Comparison of ENCODE assay signal across 20 cellular contexts in genomic region chr3:88440701-88441100, GRCh38.
A peak's percentile ranks its signal among the peaks of the same experiment; 100 is the strongest.
DNase-seq lines count a peak whose midpoint lies in the region; ATAC-seq and TF ChIP-seq lines count a peak whose summit lies in the region.
"Had no signal": no experiment of that assay in that cellular context is flagged by ENCODE, and none has a peak within 500 bp of the region (broad histone marks: within the 10 kb centered on the region; RNA-seq: fewer than 3 reads in every experiment).

No MANE protein-coding gene starts in this region.

- H3K4me3 Mint-ChIP-seq in WTC11 = no peak overlapping the region
- no peak overlapping the region for H3K4me3 Mint-ChIP-seq in naive thymus-derived CD4-positive, alpha-beta T cell
- H3K4me3 Mint-ChIP-seq: activated CD4-positive, alpha-beta T cell treated with anti-CD3 and anti-CD28 coated beads, Interleukin-2, amount 10 ng/mL, durations not matched to agents 24 days and 14 days; activated T-cell treated with anti-CD3 and anti-CD28 coated beads, Interleukin-2, amount 50 U/mL, for 4 hours; T-helper 1 cell treated with Interleukin-12 subunit alpha and Interleukin-12 subunit beta and Interleukin-4 antibody, amounts not matched to agents 30 μg/mL and 1 μg/mL, for 36 hours had no signal

- ATAC-seq in GM18511 (IDR thresholded peaks at IDR 0.05; ENCODE audit: unreplicated experiment) (peak; percentile 86), GM21381 (IDR thresholded peaks at IDR 0.05; ENCODE audit: unreplicated experiment) (peak; percentile 56), HG03135 (IDR thresholded peaks at IDR 0.05; ENCODE audit: unreplicated experiment) (peak; percentile 55), WTC11 (no peak)
- ATAC-seq in naive thymus-derived CD4-positive, alpha-beta T cell = no peak
- ATAC-seq: activated T-cell treated with anti-CD3 and anti-CD28 coated beads, Interleukin-2, amount 50 U/mL, for 4 hours; gastroesophageal sphincter; right lobe of liver had no signal

- DNase-seq in WTC11 (ENCODE audit: low spot score) (no peak), UCSD-AML1 (lab: John Stamatoyannopoulos, UW; ENCODE audit: unreplicated experiment) (no peak), HK-2 (ENCODE audit: unreplicated experiment) (no peak), dorsolateral prefrontal cortex (no peak)
- no peak for DNase-seq in naive thymus-derived CD4-positive, alpha-beta T cell
- DNase-seq: activated CD4-positive, alpha-beta T cell treated with anti-CD3 and anti-CD28 coated beads, Interleukin-2, amount 10 ng/mL, durations not matched to agents 24 days and 14 days; activated T-cell treated with anti-CD3 and anti-CD28 coated beads, Interleukin-2, amount 50 U/mL, for 4 hours; adrenal gland; BE2C; DMS79 treated with DMSO at 0.1 percent for 48 hours; NCI-H2107; NCI-H748 treated with DMSO at 0.1 percent for 48 hours; right lobe of liver; stimulated activated CD8-positive, alpha-beta memory T cell treated with anti-CD3 and anti-CD28 coated beads, Interleukin-4, amount 100 ng/mL, for 48 hours; thyroid gland had no signal

- H3K27ac Mint-ChIP-seq in WTC11 = 0 out of 2 replicates have a peak overlapping the region, but pooled peaks have one; percentile 13
- H3K27ac Mint-ChIP-seq in naive thymus-derived CD4-positive, alpha-beta T cell = no peak overlapping the region
- H3K27ac Mint-ChIP-seq: activated CD4-positive, alpha-beta T cell treated with anti-CD3 and anti-CD28 coated beads, Interleukin-2, amount 10 ng/mL, durations not matched to agents 24 days and 14 days; T-helper 1 cell treated with Interleukin-12 subunit alpha and Interleukin-12 subunit beta and Interleukin-4 antibody, amounts not matched to agents 30 μg/mL and 1 μg/mL, for 36 hours had no signal

- no peak overlapping the region for H3K4me3 ChIP-seq in naive thymus-derived CD4-positive, alpha-beta T cell (ENCODE audit: low read length)
- H3K4me3 ChIP-seq in dorsolateral prefrontal cortex = no peak overlapping the region
- H3K4me3 ChIP-seq: adrenal gland, gastroesophageal sphincter, right lobe of liver, thyroid gland had no signal

- POLR2A ChIA-PET in WTC11 (lab: Charles Lee) = no interaction called here
- POLR2A ChIA-PET in naive thymus-derived CD4-positive, alpha-beta T cell (lab: Charles Lee) = no interaction called here

- no peaks in the 10 kb centered on the region for H3K27me3 Mint-ChIP-seq in WTC11 (ENCODE audit: low read depth)
- no peaks in the 10 kb centered on the region for H3K27me3 Mint-ChIP-seq in naive thymus-derived CD4-positive, alpha-beta T cell

- no peaks in the 10 kb centered on the region for H3K9me3 Mint-ChIP-seq in WTC11
- peaks cover 0 to 7% (median 0%) of the 10 kb centered on the region in 11 donors for H3K9me3 Mint-ChIP-seq in naive thymus-derived CD4-positive, alpha-beta T cell
- H3K9me3 Mint-ChIP-seq: activated CD4-positive, alpha-beta T cell treated with anti-CD3 and anti-CD28 coated beads, Interleukin-2, amount 10 ng/mL, durations not matched to agents 24 days and 14 days; T-helper 1 cell treated with Interleukin-12 subunit alpha and Interleukin-12 subunit beta and Interleukin-4 antibody, amounts not matched to agents 30 μg/mL and 1 μg/mL, for 36 hours had no signal

- H3K9me3 ChIP-seq in naive thymus-derived CD4-positive, alpha-beta T cell (ENCODE audit: control insufficient read depth in 2 of 3, low read length in 3 of 3) = no peaks in the 10 kb centered on the region
- H3K9me3 ChIP-seq: adrenal gland, BE2C, gastroesophageal sphincter, right lobe of liver, thyroid gland had no signal

- no peaks in the 10 kb centered on the region for H3K27me3 ChIP-seq in naive thymus-derived CD4-positive, alpha-beta T cell (ENCODE audit: control insufficient read depth in 2 of 2, insufficient read depth in 2 of 2, low read length in 2 of 2)
- H3K27me3 ChIP-seq in dorsolateral prefrontal cortex = no peaks in the 10 kb centered on the region
- H3K27me3 ChIP-seq: adrenal gland, BE2C, gastroesophageal sphincter, right lobe of liver, thyroid gland had no signal

- H3K27ac ChIP-seq in naive thymus-derived CD4-positive, alpha-beta T cell (ENCODE audit: low read depth, low read length) = no peak overlapping the region
- H3K27ac ChIP-seq in dorsolateral prefrontal cortex = no peak overlapping the region
- H3K27ac ChIP-seq: adrenal gland, gastroesophageal sphincter, right lobe of liver, thyroid gland had no signal

- H3K4me1 Mint-ChIP-seq in WTC11 = peaks cover 15% of the 10 kb centered on the region
- H3K4me1 Mint-ChIP-seq in naive thymus-derived CD4-positive, alpha-beta T cell = no peaks in the 10 kb centered on the region
- H3K4me1 Mint-ChIP-seq: activated CD4-positive, alpha-beta T cell treated with anti-CD3 and anti-CD28 coated beads, Interleukin-2, amount 10 ng/mL, durations not matched to agents 24 days and 14 days had no signal

- TF ChIP-seq CTCF in WTC11 (IDR thresholded peaks at IDR 0.05) (no peak), dorsolateral prefrontal cortex (IDR thresholded peaks at IDR 0.05 in 54 of 56, conservative IDR thresholded peaks at IDR 0.05 in 2 of 56; ENCODE audit: low read depth in 1 of 56, partially characterized antibody in 56 of 56) (no peak)

- no peaks in the 10 kb centered on the region for H3K36me3 Mint-ChIP-seq in WTC11
- no peaks in the 10 kb centered on the region for H3K36me3 Mint-ChIP-seq in naive thymus-derived CD4-positive, alpha-beta T cell

- H3K4me1 ChIP-seq in naive thymus-derived CD4-positive, alpha-beta T cell (ENCODE audit: control insufficient read depth in 2 of 2, insufficient read depth in 2 of 2, low read length in 2 of 2) = no peaks in the 10 kb centered on the region
- H3K4me1 ChIP-seq: adrenal gland, BE2C, gastroesophageal sphincter, right lobe of liver, thyroid gland had no signal

- intact Hi-C loops in naive thymus-derived CD4-positive, alpha-beta T cell (cut with micrococcal nuclease) = no loop called here
- intact Hi-C loops in dorsolateral prefrontal cortex (cut with DNase I) = no loop called here

- H3K36me3 ChIP-seq in naive thymus-derived CD4-positive, alpha-beta T cell (ENCODE audit: control insufficient read depth in 2 of 3, insufficient read depth in 3 of 3, low read length in 3 of 3) = no peaks in the 10 kb centered on the region
- H3K36me3 ChIP-seq: adrenal gland, BE2C, gastroesophageal sphincter, right lobe of liver, thyroid gland had no signal

- CTCF ChIA-PET in WTC11 (lab: Charles Lee) = no interaction called here
- CTCF ChIA-PET in naive thymus-derived CD4-positive, alpha-beta T cell (lab: Charles Lee) = no interaction called here

TF ChIP-seq in WTC11, 78 proteins besides CTCF, POLR2A, EP300 and RAD21 (continues in another document):
- TF ChIP-seq ATF6 (CRISPR knock-in tag; IDR thresholded peaks at IDR 0.05) = no peak
- no peak for TF ChIP-seq ZNF416 (CRISPR knock-in tag; IDR thresholded peaks at IDR 0.05)
- no peak for TF ChIP-seq E2F4 (CRISPR knock-in tag; IDR thresholded peaks at IDR 0.05; ENCODE audit: borderline replicate concordance, low read depth)
- no peak for TF ChIP-seq ZSCAN18 (CRISPR knock-in tag; IDR thresholded peaks at IDR 0.05)
- TF ChIP-seq ZNF219 (CRISPR knock-in tag; IDR thresholded peaks at IDR 0.05; ENCODE audit: borderline replicate concordance) = no peak
- TF ChIP-seq ZNF671 (CRISPR knock-in tag; IDR thresholded peaks at IDR 0.05) = no peak
- TF ChIP-seq ZNF512 (CRISPR knock-in tag; IDR thresholded peaks at IDR 0.05; ENCODE audit: borderline replicate concordance) = no peak

Comparison
In these comparisons a context has a peak if more than half of its experiments do, and no peak if none do; other contexts are left out.
1. ATAC-seq: peak in GM18511 (single experiment), GM21381 (single experiment) and HG03135 (single experiment); none in WTC11 (single experiment) and naive thymus-derived CD4-positive, alpha-beta T cell (single experiment).